In genomic region chr7:102287465-102288146, GRCh38 we compare ENCODE assay signal across 8 cellular contexts. TPM values are rescaled to one million over a fixed set of nuclear protein-coding genes. Genes with fewer than 3 reads are reported as not detected.
DNase-seq lines count a peak whose midpoint lies in the region; ATAC-seq, FAIRE-seq and TF ChIP-seq lines count a peak whose summit lies in the region.

No MANE protein-coding gene starts in this region.

- H4K20me1 ChIP-seq in OCI-LY3 (ENCODE audit: insufficient read depth, low read length) = peaks cover 40% of the 10 kb centered on the region

- H3K27me3 ChIP-seq in BE2C (no peaks in the 10 kb centered on the region), OCI-LY3 (ENCODE audit: low read depth, low read length) (peaks cover 22% of the 10 kb centered on the region), bronchial epithelial cell (ENCODE audit: control insufficient read depth, insufficient read depth, low read length) (peaks cover 1% of the 10 kb centered on the region), left lung (peaks cover 0 to 13% of the 10 kb centered on the region in 2 donors), stomach smooth muscle (ENCODE audit: control insufficient read depth in 1 of 2, insufficient read depth in 2 of 2, low read length in 2 of 2) (no peaks in the 10 kb centered on the region)

- TF ChIP-seq POLR2A in GM18951 (IDR thresholded peaks at IDR 0.05; ENCODE audit: extremely low read depth, insufficient read depth, insufficient read length) = peak; percentile 24

- TF ChIP-seq CTCF in BE2C (IDR thresholded peaks at IDR 0.05; ENCODE audit: low read depth, low read length) = no peak
- no peak for TF ChIP-seq CTCF in OCI-LY3 (IDR thresholded peaks at IDR 0.05; ENCODE audit: low read depth, low read length)
- TF ChIP-seq CTCF in bronchial epithelial cell (IDR thresholded peaks at IDR 0.05; ENCODE audit: insufficient read depth, low read length, severe bottlenecking) = no peak
- no peak for TF ChIP-seq CTCF in left lung (IDR thresholded peaks at IDR 0.05)

- H3K36me3 ChIP-seq in BE2C (no peaks in the 10 kb centered on the region; the same call in 1 of the 2 replicates), OCI-LY3 (replicated peaks; ENCODE audit: low read depth, low read length) (no peaks in the 10 kb centered on the region), bronchial epithelial cell (ENCODE audit: control insufficient read depth, insufficient read depth, low read length) (no peaks in the 10 kb centered on the region), left lung (no peaks in the 10 kb centered on the region), stomach smooth muscle (ENCODE audit: control insufficient read depth in 2 of 2, insufficient read depth in 2 of 2, low read length in 2 of 2) (no peaks in the 10 kb centered on the region)

- H3K4me3 ChIP-seq in BE2C (ENCODE audit: low read depth, low read length) (peak overlapping the region; percentile 79), OCI-LY3 (ENCODE audit: low read length) (peak overlapping the region; percentile 99), bronchial epithelial cell (ENCODE audit: low read depth, low read length) (peak overlapping the region; percentile 51), left lung (peak overlapping the region; percentile 81 to 85), stomach smooth muscle (ENCODE audit: low read length in 2 of 2) (peak overlapping the region; percentile 77 to 79)

- H3K79me2 ChIP-seq in OCI-LY3 (ENCODE audit: low read length) = no peaks in the 10 kb centered on the region; the same call in 1 of the 2 replicates

- DNase-seq in BE2C (no peak), bronchial epithelial cell (ENCODE audit: low read depth) (no peak), left lung (peak in 1 of 2 donors; percentile 83), pons (ENCODE audit: low spot score) (no peak), HuH-7.5 (ENCODE audit: low spot score) (no peak)

- intact Hi-C loops in left lung (cut with DNase I) = no loop called here

- no peak for FAIRE-seq in bronchial epithelial cell (lab: Jason Lieb, UNC)

- H3K9ac ChIP-seq in OCI-LY3 (ENCODE audit: low read length) (peak overlapping the region; percentile 79), stomach smooth muscle (ENCODE audit: low read length in 2 of 2) (peak overlapping the region; percentile 51 to 62)

- peak overlapping the region; percentile 32; the same call in 1 of the 2 replicates for H3K27ac ChIP-seq in OCI-LY3 (ENCODE audit: low read length)
- H3K27ac ChIP-seq in left lung = no peak overlapping the region
- H3K27ac ChIP-seq in stomach smooth muscle (ENCODE audit: low read length) = no peak overlapping the region

- H3K4me2 ChIP-seq in OCI-LY3 (ENCODE audit: low read length) = peak overlapping the region; percentile 93

- ATAC-seq in left lung = peak; percentile 53

- H3K9me3 ChIP-seq in BE2C (no peaks in the 10 kb centered on the region), OCI-LY3 (ENCODE audit: insufficient read depth, low read length) (no peaks in the 10 kb centered on the region), left lung (no peaks in the 10 kb centered on the region), stomach smooth muscle (ENCODE audit: control insufficient read depth in 2 of 2, low read length in 2 of 2) (no peaks in the 10 kb centered on the region)

- peak overlapping the region; percentile 14; the same call in 1 of the 2 replicates for H2AFZ ChIP-seq in OCI-LY3 (ENCODE audit: low read depth, low read length)

- peaks cover 8% of the 10 kb centered on the region; the same call in 1 of the 2 replicates for H3K4me1 ChIP-seq in BE2C
- peaks cover 64% of the 10 kb centered on the region for H3K4me1 ChIP-seq in OCI-LY3 (ENCODE audit: low read length)
- H3K4me1 ChIP-seq in left lung = peaks cover 4 to 45% of the 10 kb centered on the region in 2 donors
- H3K4me1 ChIP-seq in stomach smooth muscle (ENCODE audit: control insufficient read depth, insufficient read depth, low read length) = peaks cover 21% of the 10 kb centered on the region

- in situ Hi-C loops in GM18951 (cut with MboI; ENCODE audit: low sequenced_read_pairs, unreplicated experiment) = loop anchor here (10.0 kb wide), 1 partner anchor 177 kb away; the partner anchor contains the start of genes ALKBH4 and LRWD1

RNA-seq across cellular contexts. Expression of gene SH2B2, which starts 0.9 kb away (rescaled TPM):
- polyA plus RNA-seq in BE2C (2012; ENCODE audit: insufficient read depth, insufficient read length, low read depth) = 16.9 TPM
- total RNA-seq in bronchial epithelial cell (1.5 and 1.8 TPM in 2 replicates), left lung (1 to 10 TPM; 5.7 to 8.2 TPM)
